Comparison of ENCODE assay signal across 19 cellular contexts in the genomic region with DNA sequence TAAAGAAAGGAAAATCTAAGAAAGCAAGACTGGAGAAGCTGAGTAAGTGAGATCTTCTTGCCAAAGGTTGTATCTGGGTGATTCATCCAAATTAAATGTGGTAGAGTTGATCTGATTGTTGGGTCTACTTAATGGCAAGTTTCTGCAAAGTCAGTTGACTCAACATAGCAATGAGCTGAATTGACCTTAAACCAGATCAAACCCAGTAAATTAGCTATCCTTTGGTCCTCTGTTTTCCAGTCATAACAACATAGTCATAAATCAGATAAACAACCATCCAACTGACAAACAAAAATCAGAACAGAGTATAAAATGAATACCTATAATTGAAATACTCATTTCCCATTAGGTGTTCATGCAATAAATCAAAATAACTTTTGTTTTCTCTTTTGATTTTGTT.
A peak's percentile ranks its signal among the peaks of the same experiment; 100 is the strongest.
DNase-seq lines count a peak whose midpoint lies in the region; ATAC-seq and TF ChIP-seq lines count a peak whose summit lies in the region.
"Had no signal": no experiment of that assay in that cellular context is flagged by ENCODE, and none has a peak within 500 bp of the region (broad histone marks: within the 10 kb centered on the region; RNA-seq: fewer than 3 reads in every experiment).

No MANE protein-coding gene starts in this region.

- H3K36me3 Mint-ChIP-seq in activated CD4-positive, alpha-beta T cell treated with anti-CD3 and anti-CD28 coated beads, Interleukin-2, amount 10 ng/mL, durations not matched to agents 24 days and 14 days (ENCODE audit: low read depth), result no peaks in the 10 kb centered on the region
- H3K36me3 Mint-ChIP-seq: CD4-positive, CD25-positive, alpha-beta regulatory T cell had no signal

- H3K9me3 Mint-ChIP-seq in activated CD4-positive, alpha-beta T cell treated with anti-CD3 and anti-CD28 coated beads, Interleukin-2, amount 10 ng/mL, durations not matched to agents 24 days and 14 days, result no peaks in the 10 kb centered on the region
- H3K9me3 Mint-ChIP-seq: activated CD4-positive, alpha-beta memory T cell treated with anti-CD3 and anti-CD28 coated beads, Interleukin-2, amount 10 ng/mL, durations not matched to agents 7 days and 5 days; activated T-helper 1 cell treated with anti-CD3 and anti-CD28 coated beads, Interleukin-12 subunit alpha, Interleukin-12 subunit beta, Interleukin-2, Interleukin-4 antibody, amounts not matched to agents 30 ng/mL and 10 ng/mL and 1 ng/mL, durations not matched to agents 14 hours and 24 hours and 36 hours had no signal

- H3K4me3 ChIP-seq in esophagus squamous epithelium (no peak overlapping the region), esophagus muscularis mucosa (no peak overlapping the region)
- H3K4me3 ChIP-seq: dorsolateral prefrontal cortex, SJSA1, uterus had no signal

- H3K27ac Mint-ChIP-seq in activated CD4-positive, alpha-beta T cell treated with anti-CD3 and anti-CD28 coated beads, Interleukin-2, amount 10 ng/mL, durations not matched to agents 24 days and 14 days, result no peak overlapping the region
- H3K27ac Mint-ChIP-seq: activated CD4-positive, alpha-beta memory T cell treated with anti-CD3 and anti-CD28 coated beads, Interleukin-2, amount 10 ng/mL, durations not matched to agents 7 days and 5 days; activated T-helper 1 cell treated with anti-CD3 and anti-CD28 coated beads, Interleukin-12 subunit alpha, Interleukin-12 subunit beta, Interleukin-2, Interleukin-4 antibody, amounts not matched to agents 30 ng/mL and 10 ng/mL and 1 ng/mL, durations not matched to agents 14 hours and 24 hours and 36 hours; CD4-positive, CD25-positive, alpha-beta regulatory T cell had no signal

- no peaks in the 10 kb centered on the region for H3K4me1 Mint-ChIP-seq in activated CD4-positive, alpha-beta T cell treated with anti-CD3 and anti-CD28 coated beads, Interleukin-2, amount 10 ng/mL, durations not matched to agents 24 days and 14 days
- H3K4me1 Mint-ChIP-seq: activated CD4-positive, alpha-beta memory T cell treated with anti-CD3 and anti-CD28 coated beads, Interleukin-2, amount 10 ng/mL, durations not matched to agents 7 days and 5 days; CD4-positive, CD25-positive, alpha-beta regulatory T cell had no signal

- peak; percentile 25 for DNase-seq in ELR (ENCODE audit: low read depth)
- DNase-seq in RWPE1 (ENCODE audit: low spot score), result peak; percentile 63
- DNase-seq in esophagus squamous epithelium (lab: John Stamatoyannopoulos, UW), result no peak
- DNase-seq in renal cortical epithelial cell (ENCODE audit: low read depth), result peak; percentile 83
- DNase-seq in activated CD4-positive, alpha-beta T cell treated with anti-CD3 and anti-CD28 coated beads, Interleukin-2, amount 10 ng/mL, durations not matched to agents 24 days and 14 days, result no peak
- DNase-seq in esophagus muscularis mucosa (ENCODE audit: extremely low spot score), result no peak
- DNase-seq: activated CD4-positive, alpha-beta memory T cell treated with anti-CD3 and anti-CD28 coated beads, Interleukin-2, amount 10 ng/mL, durations not matched to agents 7 days and 5 days; anterior cingulate cortex; CD4-positive, CD25-positive, alpha-beta regulatory T cell; dorsolateral prefrontal cortex; midbrain; NCI-H1436; NCI-H345; stimulated activated naive CD4-positive, alpha-beta T cell treated with Interleukin-2 at 50 U/mL for 16 hours; uterus had no signal

- no peak overlapping the region for H3K4me3 Mint-ChIP-seq in activated CD4-positive, alpha-beta T cell treated with anti-CD3 and anti-CD28 coated beads, Interleukin-2, amount 10 ng/mL, durations not matched to agents 24 days and 14 days
- H3K4me3 Mint-ChIP-seq: activated CD4-positive, alpha-beta memory T cell treated with anti-CD3 and anti-CD28 coated beads, Interleukin-2, amount 10 ng/mL, durations not matched to agents 7 days and 5 days; activated T-helper 1 cell treated with anti-CD3 and anti-CD28 coated beads, Interleukin-12 subunit alpha, Interleukin-12 subunit beta, Interleukin-2, Interleukin-4 antibody, amounts not matched to agents 30 ng/mL and 10 ng/mL and 1 ng/mL, durations not matched to agents 14 hours and 24 hours and 36 hours; CD4-positive, CD25-positive, alpha-beta regulatory T cell had no signal

- intact Hi-C loops in esophagus squamous epithelium (cut with DNase I), result no loop called here
- intact Hi-C loops in activated CD4-positive, alpha-beta T cell treated with anti-CD3 and anti-CD28 coated beads, Interleukin-2, amount 10 ng/mL, durations not matched to agents 24 days and 14 days (cut with micrococcal nuclease), result no loop called here
- intact Hi-C loops in esophagus muscularis mucosa (cut with DNase I), result no loop called here

- TF ChIP-seq POLR2A in esophagus squamous epithelium (IDR thresholded peaks at IDR 0.05) (no peak), esophagus muscularis mucosa (IDR thresholded peaks at IDR 0.05; ENCODE audit: low read depth) (no peak)

- CTCF ChIA-PET in RWPE1 (lab: Yijun Ruan, JAX), result interaction anchor here (0.6 kb wide), 1 partner anchor 195 kb away, joined by 3 read pairs; no protein-coding TSS in a partner anchor

- TF ChIP-seq CTCF in RWPE1 (conservative IDR thresholded peaks at IDR 0.05; ENCODE audit: low read depth) (no peak), esophagus squamous epithelium (IDR thresholded peaks at IDR 0.05) (no peak), esophagus muscularis mucosa (IDR thresholded peaks at IDR 0.05) (no peak)

- H3K27ac ChIP-seq in RWPE1, result peak overlapping the region; percentile 82
- H3K27ac ChIP-seq in esophagus squamous epithelium, result peak overlapping the region in 3 of 4 donors; percentile 68 to 82 (median 82)
- H3K27ac ChIP-seq in esophagus muscularis mucosa (replicated peaks in 1 of 4), result no peak overlapping the region
- H3K27ac ChIP-seq: dorsolateral prefrontal cortex, SJSA1, uterus had no signal

- H3K27me3 Mint-ChIP-seq in activated CD4-positive, alpha-beta T cell treated with anti-CD3 and anti-CD28 coated beads, Interleukin-2, amount 10 ng/mL, durations not matched to agents 24 days and 14 days, result peaks cover 6% of the 10 kb centered on the region
- H3K27me3 Mint-ChIP-seq: activated CD4-positive, alpha-beta memory T cell treated with anti-CD3 and anti-CD28 coated beads, Interleukin-2, amount 10 ng/mL, durations not matched to agents 7 days and 5 days had no signal

- no peak for TF ChIP-seq EP300 in esophagus muscularis mucosa (IDR thresholded peaks at IDR 0.05)

- H3K9me3 ChIP-seq in esophagus squamous epithelium (no peaks in the 10 kb centered on the region), esophagus muscularis mucosa (no peaks in the 10 kb centered on the region)
- H3K9me3 ChIP-seq: SJSA1, uterus had no signal

- no peak for ATAC-seq in HG03378 (IDR thresholded peaks at IDR 0.05; ENCODE audit: unreplicated experiment)
- ATAC-seq in HG03442 (IDR thresholded peaks at IDR 0.05; ENCODE audit: unreplicated experiment), result no peak

- H3K27me3 ChIP-seq in esophagus squamous epithelium (no peaks in the 10 kb centered on the region), esophagus muscularis mucosa (no peaks in the 10 kb centered on the region)
- H3K27me3 ChIP-seq: dorsolateral prefrontal cortex, SJSA1, uterus had no signal

- peaks cover 0 to 45% (median 8%) of the 10 kb centered on the region in 3 donors for H3K4me1 ChIP-seq in esophagus squamous epithelium
- H3K4me1 ChIP-seq in esophagus muscularis mucosa, result no peaks in the 10 kb centered on the region
- H3K4me1 ChIP-seq: uterus had no signal

- H3K36me3 ChIP-seq in esophagus squamous epithelium (no peaks in the 10 kb centered on the region), esophagus muscularis mucosa (no peaks in the 10 kb centered on the region)
- H3K36me3 ChIP-seq: SJSA1, uterus had no signal

- POLR2A ChIA-PET in RWPE1 (lab: Yijun Ruan, JAX; ENCODE audit: low non-redundant PET), result no interaction called here

Comparison
In these comparisons a context has a peak if more than half of its experiments do, and no peak if none do; other contexts are left out.
1. DNase-seq: peak in ELR (single experiment), RWPE1 (single experiment) and renal cortical epithelial cell (single experiment); none in esophagus squamous epithelium (single experiment), activated CD4-positive, alpha-beta T cell treated with anti-CD3 and anti-CD28 coated beads, Interleukin-2, amount 10 ng/mL, durations not matched to agents 24 days and 14 days (single experiment) and esophagus muscularis mucosa (single experiment).
2. H3K27ac ChIP-seq: peak in RWPE1 (single experiment) and esophagus squamous epithelium (3 of 4); none in esophagus muscularis mucosa (0 of 4).